In the genomic region with DNA sequence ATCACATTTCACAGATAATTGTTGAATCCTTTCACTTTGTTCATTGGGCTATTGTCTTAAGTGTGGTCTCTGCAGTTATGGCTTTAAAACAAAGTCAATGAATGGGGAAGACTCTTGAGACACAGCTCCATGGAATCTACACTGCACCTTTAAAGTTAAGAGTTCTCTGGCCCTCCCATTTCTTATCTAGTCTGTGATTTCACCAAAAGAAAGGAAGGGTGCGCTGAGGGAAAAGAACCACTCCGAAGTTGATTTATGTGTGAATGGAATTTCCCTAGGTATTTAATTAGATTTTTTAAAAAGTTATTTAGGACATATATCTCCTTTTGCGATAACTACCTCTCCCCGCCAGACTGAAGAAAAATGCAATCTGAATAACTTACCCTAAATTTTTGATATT, we compare ENCODE assay signal across 1 cellular context.
TF ChIP-seq lines count a peak whose summit lies in the region.

No MANE protein-coding gene starts in this region.

TF ChIP-seq in neural cell, 6 proteins besides CTCF, POLR2A, EP300 and RAD21 (continued from another document):
- no peak for TF ChIP-seq REST (IDR thresholded peaks at IDR 0.05; ENCODE audit: borderline replicate concordance)
- no peak for TF ChIP-seq POLR2AphosphoS5 (IDR thresholded peaks at IDR 0.05)
- no peak for TF ChIP-seq SMC3 (conservative IDR thresholded peaks at IDR 0.05; ENCODE audit: poor library complexity)
